Comparison of ENCODE assay signal across 8 cellular contexts in genomic region chr11:12331239-12331874, GRCh38. TPM values are rescaled to one million over a fixed set of nuclear protein-coding genes. Genes with fewer than 3 reads are reported as not detected.
A peak's percentile ranks its signal among the peaks of the same experiment; 100 is the strongest.
DNase-seq lines count a peak whose midpoint lies in the region; ATAC-seq and TF ChIP-seq lines count a peak whose summit lies in the region.

No MANE protein-coding gene starts in this region.

- DNase-seq in DMS79 treated with DMSO at 0.1 percent for 48 hours (lab: John Stamatoyannopoulos, UW) (peak; percentile 91), LNCaP clone FGC (ENCODE audit: low read depth) (peak; percentile 58), Peyer's patch (peak; percentile 39 to 91 (median 75)), fibroblast of the conjunctiva (ENCODE audit: low read depth) (peak; percentile 84), non-pigmented ciliary epithelial cell (ENCODE audit: low read depth) (peak; percentile 61), substantia nigra (lab: John Stamatoyannopoulos, UW) (peak in 47 of 49 donors; percentile 4 to 84 (median 67))
- peak; percentile 48 for DNase-seq in activated T-helper 1 cell treated with anti-CD3 and anti-CD28 coated beads, Interleukin-12 subunit alpha, Interleukin-12 subunit beta, Interleukin-2, Interleukin-4 antibody, amounts not matched to agents 30 ng/mL and 10 ng/mL and 1 ng/mL, durations not matched to agents 14 hours and 24 hours and 36 hours (ENCODE audit: low spot score)

- intact Hi-C loops in activated T-helper 1 cell treated with anti-CD3 and anti-CD28 coated beads, Interleukin-12 subunit alpha, Interleukin-12 subunit beta, Interleukin-2, Interleukin-4 antibody, amounts not matched to agents 30 ng/mL and 10 ng/mL and 1 ng/mL, durations not matched to agents 14 hours and 24 hours and 36 hours (cut with micrococcal nuclease): loop anchor here (1.0 to 5.0 kb wide), 4 partner anchors 268 to 851 kb away; no protein-coding TSS in a partner anchor

- H3K27me3 ChIP-seq in Peyer's patch: no peaks in the 10 kb centered on the region

- no peak overlapping the region for H3K27ac ChIP-seq in Peyer's patch
- no peak overlapping the region for H3K27ac ChIP-seq in substantia nigra (ENCODE audit: low read depth, low read length, poor library complexity, severe bottlenecking)

- H3K36me3 ChIP-seq in Peyer's patch: no peaks in the 10 kb centered on the region

- no peak for TF ChIP-seq POLR2A in Peyer's patch (IDR thresholded peaks at IDR 0.05)

- H3K4me1 ChIP-seq in Peyer's patch: no peaks in the 10 kb centered on the region

- H3K4me1 Mint-ChIP-seq in activated T-helper 1 cell treated with anti-CD3 and anti-CD28 coated beads, Interleukin-12 subunit alpha, Interleukin-12 subunit beta, Interleukin-2, Interleukin-4 antibody, amounts not matched to agents 30 ng/mL and 10 ng/mL and 1 ng/mL, durations not matched to agents 14 hours and 24 hours and 36 hours (ENCODE audit: low read depth): peaks cover 6% of the 10 kb centered on the region
- H3K4me1 Mint-ChIP-seq in activated T-helper 17 cell treated with anti-CD3 and anti-CD28 coated beads, Interleukin-2, amount 50 U/mL, for 72 hours: no peaks in the 10 kb centered on the region

- no peak overlapping the region for H3K27ac Mint-ChIP-seq in activated T-helper 1 cell treated with anti-CD3 and anti-CD28 coated beads, Interleukin-12 subunit alpha, Interleukin-12 subunit beta, Interleukin-2, Interleukin-4 antibody, amounts not matched to agents 30 ng/mL and 10 ng/mL and 1 ng/mL, durations not matched to agents 14 hours and 24 hours and 36 hours
- H3K27ac Mint-ChIP-seq in activated T-helper 17 cell treated with anti-CD3 and anti-CD28 coated beads, Interleukin-2, amount 50 U/mL, for 72 hours: no peak overlapping the region

- H3K9me3 Mint-ChIP-seq in activated T-helper 1 cell treated with anti-CD3 and anti-CD28 coated beads, Interleukin-12 subunit alpha, Interleukin-12 subunit beta, Interleukin-2, Interleukin-4 antibody, amounts not matched to agents 30 ng/mL and 10 ng/mL and 1 ng/mL, durations not matched to agents 14 hours and 24 hours and 36 hours: no peaks in the 10 kb centered on the region
- H3K9me3 Mint-ChIP-seq in activated T-helper 17 cell treated with anti-CD3 and anti-CD28 coated beads, Interleukin-2, amount 50 U/mL, for 72 hours: no peaks in the 10 kb centered on the region

- H3K4me3 ChIP-seq in LNCaP clone FGC (ENCODE audit: low read depth, low read length) (no peak overlapping the region), Peyer's patch (no peak overlapping the region)

- H3K4me3 Mint-ChIP-seq in activated T-helper 1 cell treated with anti-CD3 and anti-CD28 coated beads, Interleukin-12 subunit alpha, Interleukin-12 subunit beta, Interleukin-2, Interleukin-4 antibody, amounts not matched to agents 30 ng/mL and 10 ng/mL and 1 ng/mL, durations not matched to agents 14 hours and 24 hours and 36 hours: no peak overlapping the region
- no peak overlapping the region for H3K4me3 Mint-ChIP-seq in activated T-helper 17 cell treated with anti-CD3 and anti-CD28 coated beads, Interleukin-2, amount 50 U/mL, for 72 hours

- no peak for ATAC-seq in activated T-helper 17 cell treated with anti-CD3 and anti-CD28 coated beads, Interleukin-2, amount 50 U/mL, for 72 hours (replicated peaks)

- no peaks in the 10 kb centered on the region for H3K9me3 ChIP-seq in Peyer's patch

- H3K36me3 Mint-ChIP-seq in activated T-helper 1 cell treated with anti-CD3 and anti-CD28 coated beads, Interleukin-12 subunit alpha, Interleukin-12 subunit beta, Interleukin-2, Interleukin-4 antibody, amounts not matched to agents 30 ng/mL and 10 ng/mL and 1 ng/mL, durations not matched to agents 14 hours and 24 hours and 36 hours (ENCODE audit: low read depth): no peaks in the 10 kb centered on the region
- H3K36me3 Mint-ChIP-seq in activated T-helper 17 cell treated with anti-CD3 and anti-CD28 coated beads, Interleukin-2, amount 50 U/mL, for 72 hours (ENCODE audit: low read depth): peaks cover 6% of the 10 kb centered on the region

- TF ChIP-seq CTCF in LNCaP clone FGC (IDR thresholded peaks at IDR 0.05; ENCODE audit: control insufficient read depth, extremely low read depth, insufficient read depth): peak; percentile 87
- TF ChIP-seq CTCF in Peyer's patch (IDR thresholded peaks at IDR 0.05): peak; percentile 13 to 87 (median 70)

- peaks cover 1% of the 10 kb centered on the region for H3K27me3 Mint-ChIP-seq in activated T-helper 1 cell treated with anti-CD3 and anti-CD28 coated beads, Interleukin-12 subunit alpha, Interleukin-12 subunit beta, Interleukin-2, Interleukin-4 antibody, amounts not matched to agents 30 ng/mL and 10 ng/mL and 1 ng/mL, durations not matched to agents 14 hours and 24 hours and 36 hours (ENCODE audit: insufficient read depth)
- no peaks in the 10 kb centered on the region for H3K27me3 Mint-ChIP-seq in activated T-helper 17 cell treated with anti-CD3 and anti-CD28 coated beads, Interleukin-2, amount 50 U/mL, for 72 hours

RNA-seq across cellular contexts. Expression of gene PARVA, which starts 46.0 kb away (rescaled TPM):
- total RNA-seq in Peyer's patch: 10 to 100 TPM; 13.7 to 35.5 (median 26.2) TPM
- total RNA-seq in activated T-helper 1 cell treated with anti-CD3 and anti-CD28 coated beads, Interleukin-12 subunit alpha, Interleukin-12 subunit beta, Interleukin-2, Interleukin-4 antibody, amounts not matched to agents 30 ng/mL and 10 ng/mL and 1 ng/mL, durations not matched to agents 14 hours and 24 hours and 36 hours: not detected in 2 replicates
- under 1 TPM in 1 of 2 donors, not detected in 1; 0.19 TPM for total RNA-seq in activated T-helper 17 cell treated with anti-CD3 and anti-CD28 coated beads, Interleukin-2, amount 50 U/mL, for 72 hours

Comparison
In these comparisons a context has a peak if more than half of its experiments do, and no peak if none do; other contexts are left out.
1. RNA of gene PARVA, which starts 46.0 kb away (total RNA-seq): 13.7 to 35.5 TPM in Peyer's patch; 0.19 TPM in activated T-helper 17 cell treated with anti-CD3 and anti-CD28 coated beads, Interleukin-2, amount 50 U/mL, for 72 hours and not detected in activated T-helper 1 cell treated with anti-CD3 and anti-CD28 coated beads, Interleukin-12 subunit alpha, Interleukin-12 subunit beta, Interleukin-2, Interleukin-4 antibody, amounts not matched to agents 30 ng/mL and 10 ng/mL and 1 ng/mL, durations not matched to agents 14 hours and 24 hours and 36 hours; every median in the first group is over 10 times any median in the second.
2. Peak in every context shown above with its lines, with median percentiles within 50 percentile points of each other: DNase-seq.